In genomic region chr18:54945726-54946125, GRCh38 we compare ENCODE assay signal across 12 cellular contexts. TPM values are rescaled to one million over a fixed set of nuclear protein-coding genes. Genes with fewer than 3 reads are reported as not detected.
DNase-seq lines count a peak whose midpoint lies in the region; ATAC-seq and TF ChIP-seq lines count a peak whose summit lies in the region.
"Had no signal": no experiment of that assay in that cellular context is flagged by ENCODE, and none has a peak within 500 bp of the region (broad histone marks: within the 10 kb centered on the region; RNA-seq: fewer than 3 reads in every experiment).

No MANE protein-coding gene starts in this region.

- DNase-seq in heart right ventricle (no peak), Right ventricle myocardium inferior (ENCODE audit: missing footprints) (no peak), upper lobe of right lung (no peak), dermis blood vessel endothelial cell (no peak), foreskin fibroblast (no peak)
- DNase-seq: hypothalamus, Karpas-422, retina, SHP77 treated with DMSO at 0.1 percent for 48 hours had no signal

- H3K4me3 ChIP-seq in heart right ventricle (peak overlapping the region in 9 of 10 donors; percentile 1 to 56 (median 47)), liver (ENCODE audit: low read depth in 1 of 3, low read length in 3 of 3) (peak overlapping the region in 2 of 3 donors; percentile 48 to 52), upper lobe of right lung (peak overlapping the region; percentile 53), foreskin fibroblast (ENCODE audit: low read depth in 1 of 2, low read length in 2 of 2) (no peak overlapping the region)

- peak overlapping the region; percentile 23 for H3K27ac Mint-ChIP-seq in activated naive CD8-positive, alpha-beta T cell

- H3K27ac ChIP-seq in heart right ventricle, result peak overlapping the region in 9 of 10 donors; percentile 12 to 86 (median 67)
- peak overlapping the region; percentile 74 to 85 for H3K27ac ChIP-seq in liver (ENCODE audit: low read depth in 1 of 2, low read length in 2 of 2)
- peak overlapping the region; percentile 77 for H3K27ac ChIP-seq in upper lobe of right lung

- no peaks in the 10 kb centered on the region for H3K27me3 Mint-ChIP-seq in activated naive CD8-positive, alpha-beta T cell

- H3K36me3 ChIP-seq in heart right ventricle, result peaks cover 0 to 12% (median 0%) of the 10 kb centered on the region in 9 donors
- no peaks in the 10 kb centered on the region for H3K36me3 ChIP-seq in liver (ENCODE audit: control insufficient read depth in 4 of 4, insufficient read depth in 3 of 4, low read depth in 1 of 4, low read length in 3 of 4)
- H3K36me3 ChIP-seq in upper lobe of right lung, result no peaks in the 10 kb centered on the region

- TF ChIP-seq RAD21 in liver (IDR thresholded peaks at IDR 0.05), result no peak

- WGBS in heart right ventricle, 2 donors, result 31 to 55% methylated on average over 2 of the region's 2 CpGs
- WGBS in liver, result 20% methylated on average over 2 of the region's 2 CpGs

- H3K27me3 ChIP-seq in heart right ventricle (no peaks in the 10 kb centered on the region), liver (ENCODE audit: control insufficient read depth in 4 of 4, insufficient read depth in 4 of 4, low read length in 3 of 4) (no peaks in the 10 kb centered on the region), upper lobe of right lung (no peaks in the 10 kb centered on the region)

- ATAC-seq in heart right ventricle, result peak in 4 of 8 donors; percentile 16 to 46 (median 34)
- no peak for ATAC-seq in Right ventricle myocardium inferior
- peak; percentile 5 for ATAC-seq in upper lobe of right lung
- no peak for ATAC-seq in GM19035 (IDR thresholded peaks at IDR 0.05; ENCODE audit: unreplicated experiment)

- intact Hi-C loops in heart right ventricle (cut with DNase I), result no loop called here
- intact Hi-C loops in Right ventricle myocardium inferior (cut with DNase I), result no loop called here
- intact Hi-C loops in upper lobe of right lung (cut with DNase I), result no loop called here

- H3K4me1 ChIP-seq in heart right ventricle (peaks cover 0 to 36% (median 12%) of the 10 kb centered on the region in 9 donors), liver (ENCODE audit: control insufficient read depth in 4 of 4, insufficient read depth in 4 of 4, low read length in 3 of 4) (peaks cover 11 to 34% (median 27%) of the 10 kb centered on the region in 4 donors), upper lobe of right lung (peaks cover 37% of the 10 kb centered on the region)

- H3K9ac ChIP-seq in liver (ENCODE audit: low read depth in 1 of 2, low read length in 2 of 2), result peak overlapping the region; percentile 20 to 94

- H3K4me1 Mint-ChIP-seq in activated naive CD8-positive, alpha-beta T cell (ENCODE audit: low read depth), result peaks cover 18% of the 10 kb centered on the region

- H3K4me3 Mint-ChIP-seq in activated naive CD8-positive, alpha-beta T cell, result peak overlapping the region; percentile 87

- no peaks in the 10 kb centered on the region for H3K9me3 Mint-ChIP-seq in activated naive CD8-positive, alpha-beta T cell (ENCODE audit: low read depth)

- no peaks in the 10 kb centered on the region for H3K9me3 ChIP-seq in heart right ventricle
- H3K9me3 ChIP-seq in liver (ENCODE audit: control insufficient read depth in 4 of 4, low read length in 3 of 4), result no peaks in the 10 kb centered on the region
- H3K9me3 ChIP-seq in upper lobe of right lung, result no peaks in the 10 kb centered on the region

- no peaks in the 10 kb centered on the region for H3K36me3 Mint-ChIP-seq in activated naive CD8-positive, alpha-beta T cell

- TF ChIP-seq CTCF in heart right ventricle (IDR thresholded peaks at IDR 0.05), result no peak
- no peak for TF ChIP-seq CTCF in liver (IDR thresholded peaks at IDR 0.05; ENCODE audit: low read depth, low read length, missing input control)
- no peak for TF ChIP-seq CTCF in upper lobe of right lung (IDR thresholded peaks at IDR 0.05)
- TF ChIP-seq CTCF in foreskin fibroblast (IDR thresholded peaks at IDR 0.05; ENCODE audit: low read depth, low read length), result no peak

TF ChIP-seq in liver, 16 proteins besides CTCF, POLR2A, EP300 and RAD21:
- TF ChIP-seq GABPA (IDR thresholded peaks at IDR 0.05 in 1 of 2, conservative IDR thresholded peaks at IDR 0.05 in 1 of 2) (no peak), REST (IDR thresholded peaks at IDR 0.05) (no peak), ATF3 (IDR thresholded peaks at IDR 0.05) (no peak)

RNA-seq across cellular contexts. Expression of gene CCDC68, which starts 13.5 kb away (rescaled TPM):
- total RNA-seq in heart right ventricle (1 to 10 TPM; 1.8 to 7.1 (median 3.1) TPM), Right ventricle myocardium inferior (3.9 TPM), liver (10 to 100 TPM; 14.6 to 17.5 TPM), upper lobe of right lung (20.8 TPM), dermis blood vessel endothelial cell (1.2 and 2.1 TPM in 2 replicates)
- polyA plus RNA-seq in heart right ventricle (10 to 100 TPM in 1 of 2 donors, 1 to 10 TPM in 1; 3.9 to 12.7 TPM), liver (1 to 10 TPM; 2.6 to 7.9 TPM)

Comparison
In these comparisons a context has a peak if more than half of its experiments do, and no peak if none do; other contexts are left out.
1. H3K4me3 ChIP-seq: peak in heart right ventricle (9 of 10), liver (2 of 3) and upper lobe of right lung (single experiment); none in foreskin fibroblast (0 of 2).
2. Peak in every context shown above with its lines, with median percentiles within 50 percentile points of each other: H3K27ac ChIP-seq.